In the genomic region with DNA sequence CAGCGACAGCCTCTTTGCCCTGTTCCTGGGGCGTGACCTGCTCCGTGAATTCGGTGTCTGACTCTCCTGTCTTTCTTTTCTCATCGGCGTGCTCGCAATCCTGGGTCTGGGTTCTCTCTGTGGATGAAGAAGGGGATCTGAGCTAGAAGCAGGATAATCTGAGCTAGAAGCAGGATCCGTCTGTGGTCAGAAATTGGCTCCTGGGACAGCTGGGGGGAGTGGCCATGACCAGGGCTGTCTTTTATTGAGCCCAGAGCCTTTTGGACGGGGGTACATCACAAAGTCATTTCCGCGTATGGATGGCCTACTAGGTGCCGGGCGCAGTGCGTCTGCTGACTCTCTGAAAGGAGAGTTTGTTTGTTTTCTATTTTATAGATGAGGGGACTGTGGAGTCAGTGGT, we compare ENCODE assay signal across 22 cellular contexts.
A peak's percentile ranks its signal among the peaks of the same experiment; 100 is the strongest.
DNase-seq lines count a peak whose midpoint lies in the region; ATAC-seq and TF ChIP-seq lines count a peak whose summit lies in the region.
"Had no signal": no experiment of that assay in that cellular context is flagged by ENCODE, and none has a peak within 500 bp of the region (broad histone marks: within the 10 kb centered on the region; RNA-seq: fewer than 3 reads in every experiment).

No MANE protein-coding gene starts in this region.

- H3K9me3 ChIP-seq in mesodermal cell (ENCODE audit: control insufficient read depth, low read length) (peaks cover 5% of the 10 kb centered on the region), upper lobe of right lung (no peaks in the 10 kb centered on the region)
- H3K9me3 ChIP-seq: Caco-2, HAP-1, upper lobe of left lung had no signal

- H3K4me1 ChIP-seq in mesodermal cell (ENCODE audit: control insufficient read depth, insufficient read depth, low read length, poor library complexity, severe bottlenecking), result peaks cover 17% of the 10 kb centered on the region
- H3K4me1 ChIP-seq in upper lobe of right lung, result peaks cover 6% of the 10 kb centered on the region
- H3K4me1 ChIP-seq: Caco-2, HAP-1 had no signal

- H3K4me3 ChIP-seq in mesodermal cell (ENCODE audit: extremely low read depth, insufficient read depth, low read length, poor library complexity, severe bottlenecking) (no peak overlapping the region), upper lobe of right lung (no peak overlapping the region)
- H3K4me3 ChIP-seq: HAP-1, upper lobe of left lung had no signal

- H3K4me1 Mint-ChIP-seq in brain, result peaks cover 37% of the 10 kb centered on the region
- H3K4me1 Mint-ChIP-seq: activated T-helper 17 cell treated with anti-CD3 and anti-CD28 coated beads, Interleukin-2, amount 50 U/mL, for 72 hours had no signal

- peaks cover 8% of the 10 kb centered on the region for H3K27me3 Mint-ChIP-seq in brain

- H3K27me3 ChIP-seq in upper lobe of right lung, result no peaks in the 10 kb centered on the region
- H3K27me3 ChIP-seq: upper lobe of left lung had no signal

- H3K36me3 ChIP-seq in mesodermal cell (ENCODE audit: control insufficient read depth, insufficient read depth, low read length) (no peaks in the 10 kb centered on the region), upper lobe of right lung (no peaks in the 10 kb centered on the region)
- H3K36me3 ChIP-seq: HAP-1, upper lobe of left lung had no signal

- H3K27ac ChIP-seq in mesodermal cell (ENCODE audit: low read depth, low read length, severe bottlenecking) (peak overlapping the region; percentile 53), upper lobe of right lung (peak overlapping the region; percentile 13)
- H3K27ac ChIP-seq: 22Rv1, RWPE1 had no signal

- intact Hi-C loops in upper lobe of right lung (cut with DNase I), result no loop called here

- DNase-seq in activated T-cell treated with anti-CD3 and anti-CD28 coated beads, Interleukin-2, amount 50 U/mL, for 1 hour, result peak; percentile 9
- no peak for DNase-seq in activated T-cell treated with anti-CD3 and anti-CD28 coated beads, Interleukin-2, amount 50 U/mL, for 48 hours
- DNase-seq in upper lobe of right lung, result no peak
- DNase-seq in amniotic stem cell (lab: John Stamatoyannopoulos, UW), result no peak
- no peak for DNase-seq in HuH-7.5 (ENCODE audit: low spot score)
- DNase-seq: activated CD4-positive, CD25-positive, alpha-beta regulatory T cell treated with anti-CD3 and anti-CD28 coated beads, Interleukin-2, amount 50 U/mL, for 72 hours; activated CD8-positive, alpha-beta memory T cell treated with anti-CD3 and anti-CD28 coated beads for 24 hours; AML-193; Caco-2; hypothalamus; NCI-H1417 treated with DMSO at 0.1 percent for 48 hours; stimulated activated CD4-positive, alpha-beta T cell treated with anti-CD3 and anti-CD28 coated beads, Interleukin-12 subunit alpha, Interleukin-12 subunit beta, amount 100 ng/mL, for 4 hours had no signal

- 87 to 98% methylated on average over 7 to 14 of the region's 14 CpGs for WGBS in mesodermal cell (ENCODE audit: insufficient coverage in 2 of 2), 2 experiments

- no peak overlapping the region for H3K4me3 Mint-ChIP-seq in brain
- H3K4me3 Mint-ChIP-seq: activated T-helper 17 cell treated with anti-CD3 and anti-CD28 coated beads, Interleukin-2, amount 50 U/mL, for 72 hours; dendritic cell treated with granulocyte-macrophage colony-stimulating factor and Interleukin-4, amounts not matched to agents 40 ng/mL and 50 ng/mL, for 4 days; memory B cell had no signal

- H3K27ac Mint-ChIP-seq in brain, result peak overlapping the region in 4 of 5 experiments; percentile 64 to 95 (median 77)
- H3K27ac Mint-ChIP-seq: activated T-helper 17 cell treated with anti-CD3 and anti-CD28 coated beads, Interleukin-2, amount 50 U/mL, for 72 hours; dendritic cell treated with granulocyte-macrophage colony-stimulating factor and Interleukin-4, amounts not matched to agents 40 ng/mL and 50 ng/mL, for 4 days; memory B cell had no signal

- TF ChIP-seq CTCF in brain (conservative IDR thresholded peaks at IDR 0.05) (no peak), upper lobe of right lung (IDR thresholded peaks at IDR 0.05) (no peak)

- no peaks in the 10 kb centered on the region for H3K36me3 Mint-ChIP-seq in brain
- H3K36me3 Mint-ChIP-seq: memory B cell had no signal

- H3K9me3 Mint-ChIP-seq in brain, result peaks cover 0 to 5% (median 0%) of the 10 kb centered on the region in 5 experiments
- H3K9me3 Mint-ChIP-seq: activated T-helper 17 cell treated with anti-CD3 and anti-CD28 coated beads, Interleukin-2, amount 50 U/mL, for 72 hours; dendritic cell treated with granulocyte-macrophage colony-stimulating factor and Interleukin-4, amounts not matched to agents 40 ng/mL and 50 ng/mL, for 4 days; memory B cell had no signal

- ATAC-seq in upper lobe of right lung, result no peak
- ATAC-seq in SK-N-SH treated with all-trans-retinoic acid at 6 μM for 48 hours, result no peak
- ATAC-seq: activated T-helper 17 cell treated with anti-CD3 and anti-CD28 coated beads, Interleukin-2, amount 50 U/mL, for 72 hours had no signal

TF ChIP-seq in SK-N-SH treated with all-trans-retinoic acid at 6 μM for 48 hours, 23 proteins besides CTCF, POLR2A, EP300 and RAD21:
- no peak for TF ChIP-seq CSDC2 (CRISPR knock-in tag; IDR thresholded peaks at IDR 0.05)
